ENCODE assay signal across 12 cellular contexts in the genomic region with DNA sequence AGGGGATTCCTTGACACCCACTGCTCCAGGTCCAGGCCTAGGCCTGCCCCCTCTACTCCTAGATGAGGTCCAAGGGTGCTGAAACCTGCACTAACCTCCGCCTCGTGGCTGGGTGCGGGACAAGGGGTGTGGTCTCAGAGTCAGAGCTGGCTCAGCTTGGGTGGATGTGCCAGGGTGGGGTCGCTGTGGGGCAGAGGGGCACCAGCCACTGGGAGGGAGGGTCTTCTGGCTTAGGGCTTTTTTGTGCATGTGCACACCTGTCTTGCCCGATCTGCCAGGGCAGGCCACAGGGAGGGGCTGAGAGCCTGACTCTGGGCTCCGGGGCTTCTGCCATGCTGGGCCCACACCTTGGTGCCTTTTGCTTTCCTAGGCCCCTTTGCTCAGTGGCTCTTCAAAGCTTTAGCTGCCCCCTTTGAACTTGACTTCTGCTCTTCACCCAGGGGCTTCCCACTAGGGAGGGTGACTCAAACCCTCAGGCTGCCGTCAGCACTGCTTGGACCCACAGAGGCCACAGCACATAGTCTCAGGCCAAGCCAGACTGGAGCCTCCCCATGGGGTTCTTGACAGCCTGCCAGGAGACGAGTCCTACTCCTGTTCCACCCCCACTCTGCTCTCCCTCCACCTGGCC.
DNase-seq lines count a peak whose midpoint lies in the region; ATAC-seq lines count a peak whose summit lies in the region.
"Had no signal": no experiment of that assay in that cellular context is flagged by ENCODE, and none has a peak within 500 bp of the region (broad histone marks: within the 10 kb centered on the region; RNA-seq: fewer than 3 reads in every experiment).

No MANE protein-coding gene starts in this region.

- H3K4me1 Mint-ChIP-seq in activated naive CD4-positive, alpha-beta T cell treated with anti-CD3 and anti-CD28 coated beads, Interleukin-2, amount 10 ng/mL, durations not matched to agents 7 days and 5 days, result peaks cover 51% of the 10 kb centered on the region
- peaks cover 28% of the 10 kb centered on the region for H3K4me1 Mint-ChIP-seq in activated naive CD4-positive, alpha-beta T cell treated with anti-CD3 and anti-CD28 coated beads for 36 hours (ENCODE audit: low read depth)

- ATAC-seq in esophagus mucosa (peak; percentile 25), GM19452 (IDR thresholded peaks at IDR 0.05; ENCODE audit: unreplicated experiment) (no peak)
- ATAC-seq in stimulated activated naive CD8-positive, alpha-beta T cell treated with anti-CD3 and anti-CD28 coated beads, Interleukin-15, Interleukin-2, amounts not matched to agents 100 U/mL and 50 U/mL, for 24 hours, result peak; percentile 92

- H3K27ac Mint-ChIP-seq in activated naive CD4-positive, alpha-beta T cell treated with anti-CD3 and anti-CD28 coated beads, Interleukin-2, amount 10 ng/mL, durations not matched to agents 7 days and 5 days, result peak overlapping the region; percentile 45
- H3K27ac Mint-ChIP-seq in activated naive CD4-positive, alpha-beta T cell treated with anti-CD3 and anti-CD28 coated beads for 36 hours, result no peak overlapping the region

- intact Hi-C loops in activated naive CD4-positive, alpha-beta T cell treated with anti-CD3 and anti-CD28 coated beads for 36 hours (cut with micrococcal nuclease), result no loop called here

- peaks cover 11% of the 10 kb centered on the region for H3K27me3 Mint-ChIP-seq in activated naive CD4-positive, alpha-beta T cell treated with anti-CD3 and anti-CD28 coated beads, Interleukin-2, amount 10 ng/mL, durations not matched to agents 7 days and 5 days
- H3K27me3 Mint-ChIP-seq in activated naive CD4-positive, alpha-beta T cell treated with anti-CD3 and anti-CD28 coated beads for 36 hours (ENCODE audit: low read depth), result no peaks in the 10 kb centered on the region
- H3K27me3 Mint-ChIP-seq: CD4-positive, alpha-beta memory T cell; naive thymus-derived CD4-positive, alpha-beta T cell had no signal

- DNase-seq in activated naive CD4-positive, alpha-beta T cell treated with anti-CD3 and anti-CD28 coated beads, Interleukin-2, amount 10 ng/mL, durations not matched to agents 7 days and 5 days, result no peak
- no peak for DNase-seq in activated naive CD4-positive, alpha-beta T cell treated with anti-CD3 and anti-CD28 coated beads for 36 hours
- DNase-seq in SW480 (ENCODE audit: low spot score) (peak; percentile 9), SHP77 treated with DMSO at 0.1 percent for 48 hours (lab: John Stamatoyannopoulos, UW) (no peak), SHP77 (lab: John Stamatoyannopoulos, UW) (no peak)
- DNase-seq in stimulated activated naive CD8-positive, alpha-beta T cell treated with anti-CD3 and anti-CD28 coated beads, Interleukin-15, Interleukin-2, amounts not matched to agents 100 U/mL and 50 U/mL, for 24 hours, result peak; percentile 60
- DNase-seq: CD4-positive, alpha-beta memory T cell; naive thymus-derived CD4-positive, alpha-beta T cell; NCI-H1694 treated with DMSO at 0.1 percent for 48 hours; stimulated activated CD4-positive, alpha-beta T cell treated with anti-CD3 and anti-CD28 coated beads, Interleukin-15, amount 100 ng/mL, for 24 hours had no signal

- peaks cover 2% of the 10 kb centered on the region for H3K9me3 Mint-ChIP-seq in activated naive CD4-positive, alpha-beta T cell treated with anti-CD3 and anti-CD28 coated beads, Interleukin-2, amount 10 ng/mL, durations not matched to agents 7 days and 5 days
- H3K9me3 Mint-ChIP-seq in activated naive CD4-positive, alpha-beta T cell treated with anti-CD3 and anti-CD28 coated beads for 36 hours, result no peaks in the 10 kb centered on the region
- H3K9me3 Mint-ChIP-seq: CD4-positive, alpha-beta memory T cell had no signal

- H3K4me3 Mint-ChIP-seq in activated naive CD4-positive, alpha-beta T cell treated with anti-CD3 and anti-CD28 coated beads, Interleukin-2, amount 10 ng/mL, durations not matched to agents 7 days and 5 days, result no peak overlapping the region
- no peak overlapping the region for H3K4me3 Mint-ChIP-seq in activated naive CD4-positive, alpha-beta T cell treated with anti-CD3 and anti-CD28 coated beads for 36 hours
- H3K4me3 Mint-ChIP-seq: CD4-positive, alpha-beta memory T cell had no signal

- H3K36me3 Mint-ChIP-seq in activated naive CD4-positive, alpha-beta T cell treated with anti-CD3 and anti-CD28 coated beads, Interleukin-2, amount 10 ng/mL, durations not matched to agents 7 days and 5 days, result no peaks in the 10 kb centered on the region
- H3K36me3 Mint-ChIP-seq in activated naive CD4-positive, alpha-beta T cell treated with anti-CD3 and anti-CD28 coated beads for 36 hours (ENCODE audit: low read depth), result no peaks in the 10 kb centered on the region
- H3K36me3 Mint-ChIP-seq: CD4-positive, alpha-beta memory T cell had no signal

- CTCF ChIA-PET in activated naive CD4-positive, alpha-beta T cell treated with anti-CD3 and anti-CD28 coated beads, Interleukin-2, amount 10 ng/mL, durations not matched to agents 7 days and 5 days (lab: Charles Lee), result interaction anchor here (3.4 kb wide), 1 partner anchor 89 kb away, joined by 12 read pairs; no protein-coding TSS in a partner anchor
- CTCF ChIA-PET in activated naive CD4-positive, alpha-beta T cell treated with anti-CD3 and anti-CD28 coated beads for 36 hours (lab: Charles Lee), result interaction anchor here (0.5 to 2.9 kb wide), 4 partner anchors 34 to 199 kb away, joined by 3 to 16 read pairs (median 5); no protein-coding TSS in a partner anchor

Comparison
In these comparisons a context has a peak if more than half of its experiments do, and no peak if none do; other contexts are left out.
1. DNase-seq: peak in SW480 (single experiment) and stimulated activated naive CD8-positive, alpha-beta T cell treated with anti-CD3 and anti-CD28 coated beads, Interleukin-15, Interleukin-2, amounts not matched to agents 100 U/mL and 50 U/mL, for 24 hours (single experiment); none in activated naive CD4-positive, alpha-beta T cell treated with anti-CD3 and anti-CD28 coated beads, Interleukin-2, amount 10 ng/mL, durations not matched to agents 7 days and 5 days (single experiment), activated naive CD4-positive, alpha-beta T cell treated with anti-CD3 and anti-CD28 coated beads for 36 hours (single experiment), SHP77 treated with DMSO at 0.1 percent for 48 hours (single experiment) and SHP77 (0 of 2).